In genomic region chr16:14702672-14703071, GRCh38 we compare ENCODE assay signal across 11 cellular contexts. TPM values are rescaled to one million over a fixed set of nuclear protein-coding genes. Genes with fewer than 3 reads are reported as not detected.
DNase-seq lines count a peak whose midpoint lies in the region; ATAC-seq and TF ChIP-seq lines count a peak whose summit lies in the region.
"Not testable (repeated sequence)": the region's sequence is repeated elsewhere in the genome, so short reads cannot be mapped to it uniquely, and the experiment has no call there.
"Had no signal": no experiment of that assay in that cellular context is flagged by ENCODE, and none has a peak within 500 bp of the region (broad histone marks: within the 10 kb centered on the region; RNA-seq: fewer than 3 reads in every experiment).

No MANE protein-coding gene starts in this region.

- not testable (repeated sequence) for H3K9me3 ChIP-seq in Panc1 (ENCODE audit: control insufficient read depth, insufficient read depth, low read depth, low read length); gastroesophageal sphincter

- H3K9me3 Mint-ChIP-seq in activated naive CD8-positive, alpha-beta T cell treated with anti-CD3 and anti-CD28 coated beads, Interleukin-2, amount 50 U/mL, for 24 hours; stimulated activated effector memory CD8-positive, alpha-beta T cell treated with anti-CD3 and anti-CD28 coated beads, Interleukin-12 subunit alpha, Interleukin-12 subunit beta, amount 100 ng/mL, for 72 hours: not testable (repeated sequence)

- not testable (repeated sequence) for BruUV-seq in Panc1 (replicated peaks; lab: Mats Ljungman, UMichigan)

- DNase-seq in Panc1 (ENCODE audit: low read depth, low spot score); activated naive CD8-positive, alpha-beta T cell treated with anti-CD3 and anti-CD28 coated beads, Interleukin-2, amount 50 U/mL, for 24 hours; left colon; stimulated activated effector memory CD8-positive, alpha-beta T cell treated with anti-CD3 and anti-CD28 coated beads, Interleukin-12 subunit alpha, Interleukin-12 subunit beta, amount 100 ng/mL, for 72 hours (ENCODE audit: low spot score in 2 of 2): not testable (repeated sequence)

- not testable (repeated sequence) for H3K4me3 ChIP-seq in Panc1 (ENCODE audit: low read depth in 2 of 2, low read length in 2 of 2); gastroesophageal sphincter

- CTCF ChIA-PET in Panc1 (lab: Charles Lee), result not testable (repeated sequence)

- intact Hi-C loops in Panc1 (cut with micrococcal nuclease; ENCODE audit: unreplicated experiment); left colon (cut with DNase I, micrococcal nuclease): not testable (repeated sequence)

- TF ChIP-seq CTCF in Panc1 (IDR thresholded peaks at IDR 0.05); gastroesophageal sphincter (IDR thresholded peaks at IDR 0.05): not testable (repeated sequence)

- POLR2A ChIA-PET in Panc1 (lab: Charles Lee), result not testable (repeated sequence)

- not testable (repeated sequence) for H3K4me1 Mint-ChIP-seq in activated naive CD8-positive, alpha-beta T cell treated with anti-CD3 and anti-CD28 coated beads, Interleukin-2, amount 50 U/mL, for 24 hours; stimulated activated effector memory CD8-positive, alpha-beta T cell treated with anti-CD3 and anti-CD28 coated beads, Interleukin-12 subunit alpha, Interleukin-12 subunit beta, amount 100 ng/mL, for 72 hours

- H3K4me1 ChIP-seq in Panc1 (ENCODE audit: control insufficient read depth, insufficient read depth, low read length); gastroesophageal sphincter: not testable (repeated sequence)

- H3K27ac Mint-ChIP-seq in activated naive CD8-positive, alpha-beta T cell treated with anti-CD3 and anti-CD28 coated beads, Interleukin-2, amount 50 U/mL, for 24 hours; stimulated activated effector memory CD8-positive, alpha-beta T cell treated with anti-CD3 and anti-CD28 coated beads, Interleukin-12 subunit alpha, Interleukin-12 subunit beta, amount 100 ng/mL, for 72 hours: not testable (repeated sequence)

- WGBS in gastroesophageal sphincter (ENCODE audit: low coverage in 1 of 2), 2 donors, result no CpG with 5 or more reads among the region's 11 CpGs

- in situ Hi-C loops in Panc1 (cut with HindIII; ENCODE audit: low pct_unique_long_range_greater_than_20kb, low sequenced_read_pairs), result not testable (repeated sequence)

- not testable (repeated sequence) for H3K27me3 Mint-ChIP-seq in activated naive CD8-positive, alpha-beta T cell treated with anti-CD3 and anti-CD28 coated beads, Interleukin-2, amount 50 U/mL, for 24 hours

- not testable (repeated sequence) for H3K27me3 ChIP-seq in Panc1 (ENCODE audit: control insufficient read depth, insufficient read depth, low read length); gastroesophageal sphincter

- H3K27ac ChIP-seq in Panc1 (ENCODE audit: low read length); gastroesophageal sphincter: not testable (repeated sequence)

- not testable (repeated sequence) for H3K4me3 Mint-ChIP-seq in activated naive CD8-positive, alpha-beta T cell treated with anti-CD3 and anti-CD28 coated beads, Interleukin-2, amount 50 U/mL, for 24 hours; stimulated activated effector memory CD8-positive, alpha-beta T cell treated with anti-CD3 and anti-CD28 coated beads, Interleukin-12 subunit alpha, Interleukin-12 subunit beta, amount 100 ng/mL, for 72 hours

- not testable (repeated sequence) for H3K36me3 ChIP-seq in Panc1 (ENCODE audit: control insufficient read depth, insufficient read depth, low read length); gastroesophageal sphincter

- not testable (repeated sequence) for H3K36me3 Mint-ChIP-seq in activated naive CD8-positive, alpha-beta T cell treated with anti-CD3 and anti-CD28 coated beads, Interleukin-2, amount 50 U/mL, for 24 hours (ENCODE audit: low read depth); stimulated activated effector memory CD8-positive, alpha-beta T cell treated with anti-CD3 and anti-CD28 coated beads, Interleukin-12 subunit alpha, Interleukin-12 subunit beta, amount 100 ng/mL, for 72 hours

- TF ChIP-seq EP300 in gastroesophageal sphincter (IDR thresholded peaks at IDR 0.05), result not testable (repeated sequence)

- ATAC-seq in HG02885 (IDR thresholded peaks at IDR 0.05; ENCODE audit: poor library complexity, unreplicated experiment) (peak; percentile 7), Panc1 (peak; percentile 45), gastroesophageal sphincter (peak; percentile 11), left colon (peak; percentile 70)
- peak; percentile 12 for ATAC-seq in activated naive CD8-positive, alpha-beta T cell treated with anti-CD3 and anti-CD28 coated beads, Interleukin-2, amount 50 U/mL, for 24 hours
- ATAC-seq in stimulated activated effector memory CD8-positive, alpha-beta T cell treated with anti-CD3 and anti-CD28 coated beads, Interleukin-12 subunit alpha, Interleukin-12 subunit beta, amount 100 ng/mL, for 72 hours, result peak; percentile 9

- TF ChIP-seq POLR2A in gastroesophageal sphincter (IDR thresholded peaks at IDR 0.05), result not testable (repeated sequence)

RNA-seq across cellular contexts. Expression of gene NPIPA3, which starts 0.5 kb away (rescaled TPM):
- 3.7 TPM for total RNA-seq in Panc1 (2021; ENCODE audit: unreplicated experiment)
- 5.3 TPM for polyA plus RNA-seq in Panc1 (2012; ENCODE audit: insufficient read length)
- total RNA-seq in gastroesophageal sphincter, result 1 to 10 TPM in 2 of 4 donors, under 1 TPM in 1, not detected in 1; 0.39 to 4.0 (median 1.3) TPM
- total RNA-seq in left colon, result 1 to 10 TPM in 1 of 2 donors, not detected in 1; 2.5 TPM
- polyA plus RNA-seq: CD14-positive monocyte; CD8-positive, alpha-beta memory T cell had no signal

RNA-seq across cellular contexts. Expression of gene PLA2G10, which starts 8.6 kb away (rescaled TPM):
- total RNA-seq in Panc1 (2021; ENCODE audit: unreplicated experiment) (0.23 TPM), gastroesophageal sphincter (not detected), left colon (10 to 100 TPM; 39.1 to 56.7 TPM)
- polyA plus RNA-seq in Panc1 (2012; ENCODE audit: insufficient read length), result not detected
- total RNA-seq: CD4-positive, alpha-beta T cell; CD8-positive, alpha-beta memory T cell; GM12878; H4 had no signal
- polyA plus RNA-seq: CD14-positive monocyte; CD8-positive, alpha-beta memory T cell; GM12878 had no signal

RNA-seq across cellular contexts. Expression of gene NPIPA2, which starts 39.7 kb away (rescaled TPM):
- total RNA-seq in Panc1 (2021; ENCODE audit: unreplicated experiment) (3.9 TPM), gastroesophageal sphincter (1 to 10 TPM in 3 of 4 donors, not detected in 1; 1.3 to 4.0 (median 2.8) TPM), left colon (1 to 10 TPM in 1 of 2 donors, under 1 TPM in 1; 0.28 to 2.8 TPM)
- polyA plus RNA-seq in Panc1 (2012; ENCODE audit: insufficient read length), result not detected
- total RNA-seq: H4 had no signal
- polyA plus RNA-seq: CD14-positive monocyte; CD8-positive, alpha-beta memory T cell had no signal

Comparison
In these comparisons a context has a peak if more than half of its experiments do, and no peak if none do; other contexts are left out.
1. ATAC-seq: peak in every context shown above with its lines; median percentile 70 in left colon; 45 in Panc1; 12 in activated naive CD8-positive, alpha-beta T cell treated with anti-CD3 and anti-CD28 coated beads, Interleukin-2, amount 50 U/mL, for 24 hours; 11 in gastroesophageal sphincter; 9 in stimulated activated effector memory CD8-positive, alpha-beta T cell treated with anti-CD3 and anti-CD28 coated beads, Interleukin-12 subunit alpha, Interleukin-12 subunit beta, amount 100 ng/mL, for 72 hours; 7 in HG02885.
2. RNA of gene PLA2G10, which starts 8.6 kb away (total RNA-seq): 39.1 to 56.7 TPM in left colon; 0.23 TPM in Panc1 (single experiment) and not detected in gastroesophageal sphincter; every median in the first group is over 10 times any median in the second.